In the genomic region with DNA sequence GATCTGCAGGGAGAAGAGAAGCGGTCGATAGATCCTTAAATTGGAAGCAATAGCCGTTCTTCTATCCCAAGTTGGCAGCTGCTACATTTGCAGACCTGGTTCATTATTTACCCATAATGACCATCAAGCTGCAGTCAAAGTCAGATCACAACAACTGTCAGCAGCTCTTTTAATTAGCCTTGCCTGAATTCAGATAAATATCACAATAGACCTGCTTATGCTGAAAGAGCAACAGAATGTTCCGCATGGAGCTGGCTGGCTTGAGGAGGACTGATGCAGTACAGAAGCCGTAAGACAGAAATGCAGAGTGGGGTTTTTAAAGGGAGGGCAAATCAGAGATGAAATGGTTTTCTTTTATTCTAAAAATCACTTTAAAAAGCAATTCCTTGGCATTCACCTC, we compare ENCODE assay signal across 21 cellular contexts.
DNase-seq lines count a peak whose midpoint lies in the region; ATAC-seq, FAIRE-seq and TF ChIP-seq lines count a peak whose summit lies in the region.
"Had no signal": no experiment of that assay in that cellular context is flagged by ENCODE, and none has a peak within 500 bp of the region (broad histone marks: within the 10 kb centered on the region; RNA-seq: fewer than 3 reads in every experiment).

No MANE protein-coding gene starts in this region.

- no peaks in the 10 kb centered on the region for H4K20me1 ChIP-seq in GM23248 (ENCODE audit: insufficient read depth)

- intact Hi-C loops in dorsolateral prefrontal cortex (cut with DNase I) = no loop called here

- H3K4me1 ChIP-seq in GM23248 (ENCODE audit: insufficient read depth) = no peaks in the 10 kb centered on the region
- H3K4me1 ChIP-seq: Peyer's patch had no signal

- FAIRE-seq in urothelium cell line (lab: Jason Lieb, UNC) = peak; percentile 56
- FAIRE-seq: GM12878, GM18507, HepG2 had no signal

- WGBS in GM23248 (ENCODE audit: low coverage in 1 of 2, low lambda C conversion rate in 2 of 2, missing lambda C conversion rate in 2 of 2), 2 experiments = 92% methylated on average over 5 of the region's 5 CpGs

- H3K27ac ChIP-seq in dorsolateral prefrontal cortex (peak overlapping the region in 6 of 59 donors; percentile 6 to 40 (median 28)), GM23248 (no peak overlapping the region)
- H3K27ac ChIP-seq: 22Rv1, C4-2B, Peyer's patch had no signal

- no peaks in the 10 kb centered on the region for H3K9me2 ChIP-seq in GM23248 (ENCODE audit: insufficient read depth)

- H3K79me2 ChIP-seq in GM23248 (ENCODE audit: insufficient read depth) = no peaks in the 10 kb centered on the region

- peak; percentile 28 for DNase-seq in NCI-H1105 treated with DMSO at 0.1 percent for 48 hours (lab: John Stamatoyannopoulos, UW)
- no peak for DNase-seq in NCI-H1105 (lab: John Stamatoyannopoulos, UW)
- peak; percentile 5 for DNase-seq in NCI-H2171 (lab: John Stamatoyannopoulos, UW)
- DNase-seq in dorsolateral prefrontal cortex = peak in 1 of 10 donors; percentile 32
- no peak for DNase-seq in urothelium cell line (ENCODE audit: low spot score)
- no peak for DNase-seq in GDM1 (lab: John Stamatoyannopoulos, UW)
- DNase-seq in GM23248 = no peak
- DNase-seq: Caco-2, MG63, NCI-H1092 treated with DMSO at 0.1 percent for 48 hours, NCI-H345, NCI-H526 treated with DMSO at 0.1 percent for 48 hours, Peyer's patch, Right ventricle myocardium superior, T-helper 17 cell had no signal

- no peak overlapping the region for H3K4me2 ChIP-seq in GM23248 (ENCODE audit: unreplicated experiment)

- H2AFZ ChIP-seq in GM23248 = no peak overlapping the region

- H3K36me3 ChIP-seq in GM23248 (ENCODE audit: low read depth) = no peaks in the 10 kb centered on the region
- H3K36me3 ChIP-seq: MG63, Peyer's patch had no signal

- H3K9ac ChIP-seq in GM23248 = no peak overlapping the region

- in situ Hi-C loops in GM23248 (cut with MboI) = no loop called here

- H3F3A ChIP-seq in GM23248 (ENCODE audit: insufficient read depth) = no peaks in the 10 kb centered on the region

- no peaks in the 10 kb centered on the region for H3K9me3 ChIP-seq in GM23248 (ENCODE audit: low read depth)
- H3K9me3 ChIP-seq: Caco-2, MG63, Peyer's patch had no signal

- H3K4me3 ChIP-seq in dorsolateral prefrontal cortex = peak overlapping the region in 46 of 59 donors; percentile 0 to 60 (median 26)
- no peak overlapping the region for H3K4me3 ChIP-seq in GM23248
- H3K4me3 ChIP-seq: GM12878, MG63, Peyer's patch had no signal

- peak in 1 of 56 donors; percentile 12 for TF ChIP-seq CTCF in dorsolateral prefrontal cortex (IDR thresholded peaks at IDR 0.05 in 54 of 56, conservative IDR thresholded peaks at IDR 0.05 in 2 of 56; ENCODE audit: low read depth in 1 of 56, partially characterized antibody in 56 of 56)

- no peak for ATAC-seq in GM18861 (IDR thresholded peaks at IDR 0.05; ENCODE audit: unreplicated experiment)
- ATAC-seq: GM12878, HepG2, T-helper 17 cell had no signal

- H3K27me3 ChIP-seq in dorsolateral prefrontal cortex (no peaks in the 10 kb centered on the region), GM23248 (replicated peaks; ENCODE audit: insufficient read depth) (no peaks in the 10 kb centered on the region)
- H3K27me3 ChIP-seq: MG63, Peyer's patch had no signal

Comparison
In these comparisons a context has a peak if more than half of its experiments do, and no peak if none do; other contexts are left out.
1. DNase-seq: peak in NCI-H1105 treated with DMSO at 0.1 percent for 48 hours (single experiment) and NCI-H2171 (single experiment); none in NCI-H1105 (single experiment), urothelium cell line (single experiment), GDM1 (single experiment) and GM23248 (single experiment).